1 cellular context compared by ENCODE assay signal in genomic region chr21:42837421-42838211, GRCh38.
TF ChIP-seq lines count a peak whose summit lies in the region.

No MANE protein-coding gene starts in this region.

TF ChIP-seq in HepG2, 621 proteins besides CTCF, POLR2A, EP300 and RAD21 (continued from another document):
- peak; percentile 57 for TF ChIP-seq PAXIP1 (CRISPR knock-in tag; conservative IDR thresholded peaks at IDR 0.05)
- peak; percentile 69; the same call in 1 of the 2 replicates for TF ChIP-seq MTA1 (CRISPR knock-in tag; IDR thresholded peaks at IDR 0.05; ENCODE audit: borderline replicate concordance)
- peak; percentile 90 for TF ChIP-seq AGO2 (optimal IDR thresholded peaks at IDR 0.05; ENCODE audit: low read depth, low read length)
- peak; percentile 89 for TF ChIP-seq RARA (CRISPR knock-in tag; IDR thresholded peaks at IDR 0.05)
